18 cellular contexts compared by ENCODE assay signal in the genomic region with DNA sequence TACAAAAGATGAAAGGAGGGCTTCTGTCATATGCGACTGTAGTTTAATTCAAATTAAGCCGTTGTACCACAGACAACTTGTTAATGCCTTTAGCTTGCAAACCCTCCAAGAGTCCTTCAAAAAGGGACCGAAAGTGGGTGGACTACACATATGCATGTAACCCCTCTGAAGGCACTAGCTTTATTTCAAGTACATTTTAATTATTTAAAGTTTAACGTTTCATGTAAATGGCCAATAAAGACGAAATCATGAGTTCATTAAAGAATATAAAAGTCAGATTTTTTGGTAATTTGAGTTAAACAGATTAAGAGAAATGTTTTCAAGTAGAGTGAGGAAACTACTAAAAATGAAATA. TPM values are rescaled to one million over a fixed set of nuclear protein-coding genes. Genes with fewer than 3 reads are reported as not detected.
A peak's percentile ranks its signal among the peaks of the same experiment; 100 is the strongest.
DNase-seq lines count a peak whose midpoint lies in the region; ATAC-seq and TF ChIP-seq lines count a peak whose summit lies in the region.
"Had no signal": no experiment of that assay in that cellular context is flagged by ENCODE, and none has a peak within 500 bp of the region (broad histone marks: within the 10 kb centered on the region; RNA-seq: fewer than 3 reads in every experiment).

No MANE protein-coding gene starts in this region.

- H3K4me2 ChIP-seq in trophoblast cell (ENCODE audit: low read length) = peak overlapping the region; percentile 18
- H3K4me2 ChIP-seq: KMS-11, PC-9 had no signal

- no peaks in the 10 kb centered on the region for H3K79me2 ChIP-seq in trophoblast cell (ENCODE audit: control insufficient read depth, insufficient read depth, low read length, poor library complexity)

- H4K8ac ChIP-seq in trophoblast cell (ENCODE audit: low read depth, low read length) = no peak overlapping the region

- ATAC-seq in HG02678 (IDR thresholded peaks at IDR 0.05; ENCODE audit: unreplicated experiment) (no peak), GM19035 (IDR thresholded peaks at IDR 0.05; ENCODE audit: unreplicated experiment) (no peak)

- WGBS in trophoblast cell (ENCODE audit: extremely low coverage, insufficient coverage, insufficient read length) = no CpG with 5 or more reads among the region's 5 CpGs

- peaks cover 98% of the 10 kb centered on the region for H3K27me3 Mint-ChIP-seq in brain

- no peak overlapping the region for H3K4ac ChIP-seq in trophoblast cell (ENCODE audit: low read depth, low read length)

- no peak for TF ChIP-seq CTCF in brain (conservative IDR thresholded peaks at IDR 0.05)

- H3K27ac ChIP-seq in HUES48 (ENCODE audit: low read depth, low read length) = no peak overlapping the region
- H3K27ac ChIP-seq in trophoblast cell (ENCODE audit: low read depth, low read length) = no peak overlapping the region
- H3K27ac ChIP-seq: C4-2B, KMS-11, PC-9, RWPE1, SJCRH30 had no signal

- peak overlapping the region; percentile 54; the same call in 1 of the 2 replicates for H3K4me3 ChIP-seq in HUES48 (ENCODE audit: low read depth, low read length)
- peak overlapping the region; percentile 60 for H3K4me3 ChIP-seq in iPS-15b (ENCODE audit: low read depth, low read length)
- H3K4me3 ChIP-seq in trophoblast cell (ENCODE audit: low read depth, low read length) = no peak overlapping the region
- H3K4me3 ChIP-seq: PC-9, SJCRH30 had no signal

- H3K9me3 Mint-ChIP-seq in brain = peaks cover 4 to 14% (median 7%) of the 10 kb centered on the region in 5 experiments

- H3K27me3 ChIP-seq in HUES48 (ENCODE audit: control insufficient read depth, insufficient read depth, low read length) (peaks cover 91% of the 10 kb centered on the region), iPS-15b (ENCODE audit: control insufficient read depth, insufficient read depth, low read length) (peaks cover 96% of the 10 kb centered on the region), trophoblast cell (ENCODE audit: insufficient read depth, low read length) (peaks cover 48% of the 10 kb centered on the region)

- no peak overlapping the region for H3K18ac ChIP-seq in trophoblast cell (ENCODE audit: low read length)

- no peak for DNase-seq in trophoblast cell
- no peak for DNase-seq in posterior vena cava (ENCODE audit: low spot score)
- DNase-seq: AML-193, DMS79, HCEC 1CT, MV-4-11, NCI-H1694 treated with DMSO at 0.1 percent for 48 hours, NCI-H226, PC-9, SJCRH30 had no signal

- H3K27ac Mint-ChIP-seq in brain = no peak overlapping the region

- H3K4me3 Mint-ChIP-seq in brain = peak overlapping the region in 3 of 5 experiments; percentile 69 to 73 (median 71)

- H3K36me3 ChIP-seq in HUES48 (ENCODE audit: control insufficient read depth, insufficient read depth, low read length) = no peaks in the 10 kb centered on the region
- H3K36me3 ChIP-seq in iPS-15b (ENCODE audit: control insufficient read depth, insufficient read depth, low read length) = no peaks in the 10 kb centered on the region
- no peaks in the 10 kb centered on the region for H3K36me3 ChIP-seq in trophoblast cell (ENCODE audit: control insufficient read depth in 1 of 2, insufficient read depth in 2 of 2, low read length in 2 of 2)
- H3K36me3 ChIP-seq: SJCRH30 had no signal

- intact Hi-C loops in posterior vena cava (cut with DNase I) = no loop called here

- H3K9me3 ChIP-seq in HUES48 (ENCODE audit: control insufficient read depth, insufficient read depth, low read length) (peaks cover 4% of the 10 kb centered on the region; the same call in 1 of the 2 replicates), iPS-15b (ENCODE audit: control insufficient read depth, insufficient read depth, low read length) (peaks cover 4% of the 10 kb centered on the region), trophoblast cell (ENCODE audit: insufficient read depth, low read depth, low read length) (peaks cover 10% of the 10 kb centered on the region)
- H3K9me3 ChIP-seq: SJCRH30 had no signal

- H3K14ac ChIP-seq in trophoblast cell (ENCODE audit: low read length) = no peak overlapping the region

- H3K4me1 ChIP-seq in HUES48 (ENCODE audit: control insufficient read depth, insufficient read depth, low read length) (0 out of 2 replicates have a peak, but pooled peaks cover 3% of the 10 kb centered on the region), iPS-15b (ENCODE audit: control insufficient read depth, insufficient read depth, low read length) (peaks cover 4% of the 10 kb centered on the region), trophoblast cell (ENCODE audit: control insufficient read depth in 1 of 2, insufficient read depth in 2 of 2, low read length in 2 of 2) (peaks cover 4 to 6% of the 10 kb centered on the region in 2 experiments)
- H3K4me1 ChIP-seq: SJCRH30 had no signal

- no peak overlapping the region for H4K12ac ChIP-seq in trophoblast cell (ENCODE audit: low read depth, low read length)

- no peak overlapping the region for H2BK5ac ChIP-seq in trophoblast cell (ENCODE audit: low read depth, low read length, poor library complexity)

- H2BK120ac ChIP-seq in trophoblast cell (ENCODE audit: insufficient read depth, low read length, poor library complexity) = no peak overlapping the region

- H3K9ac ChIP-seq in HUES48 (ENCODE audit: low read depth, low read length) (no peak overlapping the region), iPS-15b (ENCODE audit: low read depth, low read length) (no peak overlapping the region), trophoblast cell (ENCODE audit: low read length) (no peak overlapping the region)
- H3K9ac ChIP-seq: KMS-11 had no signal

- no peak overlapping the region for H2AK5ac ChIP-seq in trophoblast cell (ENCODE audit: low read length)

- no peak overlapping the region for H2AFZ ChIP-seq in trophoblast cell (ENCODE audit: insufficient read depth, low read length, poor library complexity)
- H2AFZ ChIP-seq: PC-9 had no signal

- peaks cover 10% of the 10 kb centered on the region for H3K4me1 Mint-ChIP-seq in brain

- H4K91ac ChIP-seq in trophoblast cell (ENCODE audit: low read depth, low read length) = no peak overlapping the region

- H3K79me1 ChIP-seq in trophoblast cell (ENCODE audit: low read length) = no peaks in the 10 kb centered on the region

- H2BK12ac ChIP-seq in trophoblast cell (ENCODE audit: low read length) = no peak overlapping the region

- H3K36me3 Mint-ChIP-seq in brain = no peaks in the 10 kb centered on the region

- no peak overlapping the region for H3K23ac ChIP-seq in trophoblast cell (ENCODE audit: low read length)

RNA-seq across cellular contexts. Expression of a gene that starts 12.8 kb away (rescaled TPM):
- polyA plus RNA-seq in brain (ENCODE audit: insufficient read depth, low read depth, low replicate concordance) = 2.5 TPM
- polyA plus RNA-seq in trophoblast cell (2013) = 0.03 and 0.06 TPM in 2 replicates
- not detected for total RNA-seq in posterior vena cava
- total RNA-seq: PC-9, SJCRH30 had no signal

RNA-seq across cellular contexts. Expression of a gene that starts 50.9 kb away (rescaled TPM):
- 18.6 TPM for polyA plus RNA-seq in brain (ENCODE audit: insufficient read depth, low read depth, low replicate concordance)
- 59.2 and 61.0 TPM in 2 replicates for polyA plus RNA-seq in trophoblast cell (2013)
- total RNA-seq in posterior vena cava = 10 to 100 TPM; 32.3 to 41.4 TPM
